In the genomic region with DNA sequence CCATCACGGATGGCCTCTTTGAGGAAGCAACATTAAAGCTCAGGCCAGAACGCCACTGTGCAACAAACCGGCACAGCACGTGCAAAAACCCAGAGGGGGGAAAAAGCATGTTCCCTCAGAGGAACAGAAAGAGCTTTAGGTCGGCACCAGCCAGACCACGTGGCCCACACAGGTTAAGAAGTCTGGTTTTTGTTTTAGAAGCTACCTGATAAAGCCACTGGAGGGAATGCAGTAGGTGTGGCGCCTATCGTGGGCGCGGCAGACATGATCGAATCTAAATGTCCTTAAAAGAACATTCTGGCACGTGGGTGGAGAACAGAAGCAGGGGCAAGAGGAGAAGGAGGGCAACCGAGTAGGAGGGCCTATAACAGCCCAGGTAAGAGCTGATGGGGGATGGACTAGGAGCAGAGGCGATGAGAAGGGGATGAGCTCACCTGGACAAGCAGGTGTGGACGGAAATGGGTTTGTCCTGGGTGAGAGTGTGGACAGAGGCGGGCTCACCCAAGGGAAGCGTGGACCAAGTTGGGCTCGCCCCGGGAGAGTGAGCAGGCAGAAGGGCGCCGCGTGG, we compare ENCODE assay signal across 8 cellular contexts. TPM values are rescaled to one million over a fixed set of nuclear protein-coding genes. Genes with fewer than 3 reads are reported as not detected.
DNase-seq lines count a peak whose midpoint lies in the region; ATAC-seq and TF ChIP-seq lines count a peak whose summit lies in the region.
"Not testable (repeated sequence)": the region's sequence is repeated elsewhere in the genome, so short reads cannot be mapped to it uniquely, and the experiment has no call there.

No MANE protein-coding gene starts in this region.

- not testable (repeated sequence) for H3K4me1 Mint-ChIP-seq in Caco-2 (ENCODE audit: low read depth, unreplicated experiment); activated T-cell treated with anti-CD3 and anti-CD28 coated beads, Interleukin-2, amount 50 U/mL, for 24 hours (ENCODE audit: low read depth)

- H3K27me3 Mint-ChIP-seq in Caco-2 (ENCODE audit: insufficient read depth, unreplicated experiment); activated T-cell treated with anti-CD3 and anti-CD28 coated beads, Interleukin-2, amount 50 U/mL, for 24 hours: not testable (repeated sequence)

- not testable (repeated sequence) for H2AFZ ChIP-seq in HCT116 (ENCODE audit: low read depth, low read length, poor library complexity, severe bottlenecking); neuron (ENCODE audit: low read depth, low read length)

- not testable (repeated sequence) for TF ChIP-seq RAD21 in HCT116 (IDR thresholded peaks at IDR 0.05; ENCODE audit: low read depth)

- not testable (repeated sequence) for H3K9me3 Mint-ChIP-seq in Caco-2 (ENCODE audit: unreplicated experiment); activated T-cell treated with anti-CD3 and anti-CD28 coated beads, Interleukin-2, amount 50 U/mL, for 24 hours

- not testable (repeated sequence) for H3K27me3 ChIP-seq in Caco-2 (replicated peaks; ENCODE audit: control insufficient read depth, insufficient read depth, low read length); HCT116 (ENCODE audit: insufficient read depth, low read length); ectodermal cell (ENCODE audit: control insufficient read depth, insufficient read depth, low read length, poor library complexity, severe bottlenecking); neuron (ENCODE audit: insufficient read depth, low read length); tibial artery

- not testable (repeated sequence) for TF ChIP-seq CTCF in Caco-2 (IDR thresholded peaks at IDR 0.05; ENCODE audit: insufficient read depth in 1 of 2, low read depth in 1 of 2, low read length in 1 of 2, severe bottlenecking in 1 of 2, unreplicated experiment in 1 of 2); HCT116 (IDR thresholded peaks at IDR 0.05 in 2 of 3, conservative IDR thresholded peaks at IDR 0.05 in 1 of 3; ENCODE audit: borderline replicate concordance in 1 of 3, insufficient read depth in 1 of 3, low read depth in 2 of 3, low read length in 2 of 3); tibial artery (IDR thresholded peaks at IDR 0.05)

- BruUV-seq in Caco-2 (replicated peaks; lab: Mats Ljungman, UMichigan) (TSS peak; percentile 56), HCT116 (replicated peaks; lab: Mats Ljungman, UMichigan) (TSS peak; percentile 65)

- peak overlapping the region; percentile 89 for H3K9ac ChIP-seq in HCT116 (ENCODE audit: low read length)

- POLR2A ChIA-PET in Caco-2 (lab: Charles Lee), result not testable (repeated sequence)
- POLR2A ChIA-PET in HCT116 (lab: Charles Lee), result interaction anchor here (1.3 to 2.6 kb wide), 2 partner anchors 15 to 34 kb away, joined by 6 to 16 read pairs; a partner anchor contains a TSS

- peak overlapping the region; percentile 99 for H3K4me3 Mint-ChIP-seq in Caco-2 (ENCODE audit: unreplicated experiment)
- peak overlapping the region; percentile 95 for H3K4me3 Mint-ChIP-seq in activated T-cell treated with anti-CD3 and anti-CD28 coated beads, Interleukin-2, amount 50 U/mL, for 24 hours

- peaks cover 82% of the 10 kb centered on the region for H3K36me3 Mint-ChIP-seq in Caco-2 (ENCODE audit: insufficient read depth, unreplicated experiment)
- peaks cover 83% of the 10 kb centered on the region for H3K36me3 Mint-ChIP-seq in activated T-cell treated with anti-CD3 and anti-CD28 coated beads, Interleukin-2, amount 50 U/mL, for 24 hours (ENCODE audit: low read depth)

- DNase-seq in Caco-2, result peak in 1 of 2 experiments; percentile 40
- not testable (repeated sequence) for DNase-seq in HCT116 (ENCODE audit: low read depth, low spot score); activated T-cell treated with anti-CD3 and anti-CD28 coated beads, Interleukin-2, amount 50 U/mL, for 24 hours; tibial artery
- peak; percentile 30 for DNase-seq in NCI-H146 (lab: John Stamatoyannopoulos, UW)

- TF ChIP-seq POLR2A in HCT116 (IDR thresholded peaks at IDR 0.05; ENCODE audit: borderline replicate concordance, extremely low read depth, insufficient read depth, insufficient read length), result not testable (repeated sequence)

- not testable (repeated sequence) for H3K36me3 ChIP-seq in Caco-2 (ENCODE audit: control insufficient read depth, insufficient read depth, low read length)
- H3K36me3 ChIP-seq in HCT116 (ENCODE audit: control insufficient read depth in 1 of 2, insufficient read depth in 2 of 2, low read length in 2 of 2) (peaks cover 25 to 41% of the 10 kb centered on the region in 2 experiments; a peak in 3 of 4 replicates), ectodermal cell (ENCODE audit: control insufficient read depth, insufficient read depth, low read length) (peaks cover 34% of the 10 kb centered on the region), neuron (ENCODE audit: insufficient read depth, low read length) (peaks cover 52% of the 10 kb centered on the region), tibial artery (peaks cover 26 to 73% (median 46%) of the 10 kb centered on the region in 3 donors)

- H3K9me2 ChIP-seq in HCT116 (ENCODE audit: insufficient read depth), result not testable (repeated sequence)

- peak overlapping the region; percentile 93 for H3K27ac Mint-ChIP-seq in Caco-2 (ENCODE audit: unreplicated experiment)
- peak overlapping the region; percentile 96 for H3K27ac Mint-ChIP-seq in activated T-cell treated with anti-CD3 and anti-CD28 coated beads, Interleukin-2, amount 50 U/mL, for 24 hours

- H3K27ac ChIP-seq in HCT116 (ENCODE audit: low read depth, low read length), result peak overlapping the region; percentile 75
- H3K27ac ChIP-seq in ectodermal cell (ENCODE audit: insufficient read depth, low read depth, low read length, poor library complexity, severe bottlenecking), result not testable (repeated sequence)
- H3K27ac ChIP-seq in tibial artery, result peak overlapping the region; percentile 61 to 67

- peak; percentile 59 for ATAC-seq in HCT116

- intact Hi-C loops in Caco-2 (cut with micrococcal nuclease; ENCODE audit: unreplicated experiment); HCT116 (cut with micrococcal nuclease); tibial artery (cut with DNase I; ENCODE audit: low total_unique reads): not testable (repeated sequence)

- H3K4me1 ChIP-seq in Caco-2; ectodermal cell (ENCODE audit: control insufficient read depth, insufficient read depth, low read length); neuron (ENCODE audit: insufficient read depth, low read length): not testable (repeated sequence)
- H3K4me1 ChIP-seq in HCT116 (ENCODE audit: control insufficient read depth in 1 of 2, insufficient read depth in 2 of 2, low read length in 2 of 2), result peaks cover 3 to 10% of the 10 kb centered on the region in 2 experiments
- H3K4me1 ChIP-seq in tibial artery, result peaks cover 0 to 12% (median 9%) of the 10 kb centered on the region in 4 donors

- peak overlapping the region; percentile 92 for H3K4me3 ChIP-seq in Caco-2 (ENCODE audit: low read depth, low read length)
- peak overlapping the region; percentile 67 to 68 for H3K4me3 ChIP-seq in HCT116 (replicated peaks in 1 of 2; ENCODE audit: low read depth in 1 of 2, low read length in 2 of 2)
- H3K4me3 ChIP-seq in ectodermal cell (ENCODE audit: insufficient read depth, low read depth, low read length), result peak overlapping the region; percentile 75
- peak overlapping the region; percentile 81 for H3K4me3 ChIP-seq in iPS-18c (ENCODE audit: insufficient read depth, low read depth, low read length)
- H3K4me3 ChIP-seq in neuron (ENCODE audit: low read length), result peak overlapping the region; percentile 80
- H3K4me3 ChIP-seq in tibial artery, result peak overlapping the region; percentile 78 to 89

- CTCF ChIA-PET in Caco-2 (lab: Charles Lee); HCT116 (lab: Charles Lee): not testable (repeated sequence)

- H3K4me2 ChIP-seq in HCT116 (ENCODE audit: low read length), result peak overlapping the region; percentile 76

- not testable (repeated sequence) for H4K20me1 ChIP-seq in HCT116 (ENCODE audit: insufficient read depth)

- not testable (repeated sequence) for H3K9me3 ChIP-seq in Caco-2; HCT116 (ENCODE audit: control insufficient read depth in 1 of 2, insufficient read depth in 1 of 2, low read depth in 1 of 2, low read length in 2 of 2); ectodermal cell (ENCODE audit: control insufficient read depth, low read length); iPS-18c (ENCODE audit: control insufficient read depth, insufficient read depth, low read length); neuron (ENCODE audit: low read length); tibial artery

- RAD21 ChIA-PET in HCT116 (lab: Charles Lee; ENCODE audit: low non-redundant PET in 1 of 2, low total read pairs in 2 of 2, uncharacterized antibody in 2 of 2, unreplicated experiment in 2 of 2), result not testable (repeated sequence)

- H3K79me2 ChIP-seq in HCT116 (ENCODE audit: insufficient read depth, low read length), result peaks cover 40% of the 10 kb centered on the region

- WGBS in ectodermal cell, 2 experiments, result 0% methylated on average over 9 to 10 of the region's 22 CpGs

RNA-seq across cellular contexts. Expression of a gene that starts 27.5 kb away (rescaled TPM):
- 0.61 and 0.72 TPM in 2 replicates for total RNA-seq in Caco-2 (2022)
- not detected for total RNA-seq in HCT116 (2021; ENCODE audit: unreplicated experiment)
- 0.54 and 0.91 TPM in 2 replicates for polyA plus RNA-seq in HCT116 (2012)
- polyA plus RNA-seq in ectodermal cell (2013, experiment 1 of 4), result 1.0 TPM
- 1.2 TPM for polyA plus RNA-seq in ectodermal cell (2013, experiment 2 of 4)
- polyA plus RNA-seq in ectodermal cell (2013, experiment 3 of 4), result 1.3 TPM
- polyA plus RNA-seq in ectodermal cell (2013, experiment 4 of 4), result 0.53 TPM

RNA-seq across cellular contexts. Expression of a gene that starts 33.4 kb away (rescaled TPM):
- total RNA-seq in Caco-2 (2022), result 70.0 and 70.8 TPM in 2 replicates
- total RNA-seq in HCT116 (2021; ENCODE audit: unreplicated experiment), result 67.6 TPM
- 60.4 TPM in 2 replicates for polyA plus RNA-seq in HCT116 (2012)
- polyA plus RNA-seq in ectodermal cell (2013, experiment 1 of 4), result 112 TPM
- polyA plus RNA-seq in ectodermal cell (2013, experiment 2 of 4), result 102 TPM
- polyA plus RNA-seq in ectodermal cell (2013, experiment 3 of 4), result 84.2 TPM
- 88.5 TPM for polyA plus RNA-seq in ectodermal cell (2013, experiment 4 of 4)

RNA-seq across cellular contexts. Expression of a gene that starts 59.1 kb away (rescaled TPM):
- total RNA-seq in Caco-2 (2022) (0.79 and 0.97 TPM in 2 replicates), HCT116 (2021; ENCODE audit: unreplicated experiment) (0.91 TPM)
- polyA plus RNA-seq in HCT116 (2012), result 0.08 and 0.22 TPM in 2 replicates
- polyA plus RNA-seq in ectodermal cell (2013, experiment 1 of 4), result not detected
- not detected for polyA plus RNA-seq in ectodermal cell (2013, experiment 2 of 4)
- polyA plus RNA-seq in ectodermal cell (2013, experiment 3 of 4), result not detected
- polyA plus RNA-seq in ectodermal cell (2013, experiment 4 of 4), result 0.32 TPM
